In the genomic region with DNA sequence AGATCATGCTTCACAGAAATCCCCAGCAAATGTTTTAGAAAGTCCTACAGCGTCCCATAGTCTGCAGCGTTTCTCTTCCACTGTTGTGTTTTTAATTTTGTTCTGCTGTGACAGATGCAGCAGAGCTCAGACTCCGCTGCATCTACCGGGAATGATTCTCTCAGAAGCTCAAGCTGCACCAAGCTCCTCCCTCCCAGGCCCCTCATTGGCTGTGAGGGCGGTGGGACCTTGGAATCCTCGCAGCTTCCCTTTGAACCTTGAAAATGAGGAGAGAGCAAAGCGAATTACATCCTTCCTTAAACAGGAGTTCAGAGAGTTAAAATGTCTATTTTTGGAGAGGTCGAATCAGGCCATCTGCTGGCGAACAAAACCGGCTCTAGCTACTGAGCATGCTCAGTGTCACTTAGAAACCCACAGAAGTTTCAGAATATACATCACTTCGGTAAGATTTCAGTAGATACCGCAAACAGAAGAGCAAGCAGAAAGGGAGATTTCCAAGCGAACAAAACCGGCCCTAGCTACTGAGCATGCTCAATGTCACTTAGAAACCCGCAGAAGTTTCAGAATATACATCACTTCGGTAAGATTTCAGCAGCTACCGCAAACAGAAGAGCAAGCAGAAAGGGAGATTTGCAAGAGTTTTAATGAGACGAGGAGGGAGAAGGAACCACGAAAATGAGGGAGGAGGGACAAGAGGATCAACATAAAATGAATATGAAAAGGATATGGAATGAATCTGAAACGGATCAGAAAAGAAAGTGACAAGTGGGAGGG, we compare ENCODE assay signal across 8 cellular contexts. TPM values are rescaled to one million over a fixed set of nuclear protein-coding genes. Genes with fewer than 3 reads are reported as not detected.
DNase-seq lines count a peak whose midpoint lies in the region; ATAC-seq, FAIRE-seq and TF ChIP-seq lines count a peak whose summit lies in the region.

A gene (minus strand): TSS at position 144 of the 774 bp plus-strand sequence. CDS start 188 bp downstream, outside the sequence.

- H3K27me3 ChIP-seq in right cardiac atrium (ENCODE audit: control insufficient read depth, insufficient read depth) = no peaks in the 10 kb centered on the region
- H3K27me3 ChIP-seq in rectal smooth muscle tissue (ENCODE audit: control insufficient read depth, insufficient read depth, low read length) = no peaks in the 10 kb centered on the region
- H3K27me3 ChIP-seq in aorta (ENCODE audit: control insufficient read depth in 1 of 2, insufficient read depth in 2 of 2, low read length in 1 of 2) = no peaks in the 10 kb centered on the region

- no peak within 1 kb of the TSS for H3K4me3 Mint-ChIP-seq in T-cell

- CTCF ChIA-PET in T-cell (lab: Charles Lee) = interaction anchor here (0.6 to 3.1 kb wide), 18 partner anchors 9 to 417 kb away, joined by 3 to 27 read pairs (median 5); a partner anchor contains a TSS

- ATAC-seq in HG02588 (IDR thresholded peaks at IDR 0.05; ENCODE audit: unreplicated experiment) (peak; percentile 77), T-cell (replicated peaks in 1 of 4) (peak; percentile 81 to 86 (median 84)), right cardiac atrium (peak; percentile 96 to 97), aorta (ENCODE audit: low FRiP score) (peak; percentile 91)

- peaks cover 36 to 49% (median 44%) of the 10 kb centered on the region in 3 donors for H3K4me1 Mint-ChIP-seq in T-cell

- H3K4me1 ChIP-seq in right cardiac atrium (ENCODE audit: control insufficient read depth, insufficient read depth, low read length) = no peaks in the 10 kb centered on the region
- peaks cover 11% of the 10 kb centered on the region for H3K4me1 ChIP-seq in rectal smooth muscle tissue (ENCODE audit: control insufficient read depth, insufficient read depth, low read length)
- H3K4me1 ChIP-seq in aorta (ENCODE audit: control insufficient read depth in 1 of 2, insufficient read depth in 2 of 2, low read length in 2 of 2) = peaks cover 0 to 2% of the 10 kb centered on the region in 2 donors

- H3K36me3 ChIP-seq in rectal smooth muscle tissue (ENCODE audit: control insufficient read depth, insufficient read depth, low read length) (no peaks in the 10 kb centered on the region), aorta (ENCODE audit: control insufficient read depth in 1 of 2, insufficient read depth in 2 of 2, low read length in 1 of 2) (no peaks in the 10 kb centered on the region)

- H3K4me3 ChIP-seq in right cardiac atrium (ENCODE audit: low read length) (peak within 1 kb of the TSS; percentile 91), rectal smooth muscle tissue (ENCODE audit: low read length) (peak within 1 kb of the TSS; percentile 72), aorta (ENCODE audit: low read length in 2 of 2) (peak within 1 kb of the TSS; percentile 69 to 97)

- under 1% methylated on average over 20 of the region's 20 CpGs for WGBS in right cardiac atrium
- WGBS in aorta, 2 donors = 0 to 1% methylated on average over 20 of the region's 20 CpGs

- H3K9me3 ChIP-seq in right cardiac atrium (ENCODE audit: control insufficient read depth, low read length) = no peaks in the 10 kb centered on the region
- peaks cover 1% of the 10 kb centered on the region for H3K9me3 ChIP-seq in aorta (ENCODE audit: control insufficient read depth, low read length)

- H3K27me3 Mint-ChIP-seq in T-cell = no peaks in the 10 kb centered on the region

- H3K36me3 Mint-ChIP-seq in T-cell = no peaks in the 10 kb centered on the region

- no peak for DNase-seq in GM12892 (ENCODE audit: insufficient read length)
- peak; percentile 13 for DNase-seq in NCI-H1048 (lab: John Stamatoyannopoulos, UW)
- DNase-seq in T-cell = peak; percentile 46 to 82 (median 70)
- DNase-seq in right cardiac atrium = peak; percentile 65 to 85 (median 82)
- DNase-seq in aorta = peak; percentile 70 to 81

- peak; percentile 95 for FAIRE-seq in GM12892 (lab: Jason Lieb, UNC)

- H3K9ac ChIP-seq in rectal smooth muscle tissue (ENCODE audit: low read length) = peak within 1 kb of the TSS; percentile 24

- TF ChIP-seq POLR2A in GM12892 (IDR thresholded peaks at IDR 0.05; ENCODE audit: low read depth, low read length) = peak; percentile 45; the same call in 1 of the 2 replicates

- H3K27ac ChIP-seq in angular gyrus (ENCODE audit: low read depth, low read length) = peak within 1 kb of the TSS; percentile 65
- H3K27ac ChIP-seq in right cardiac atrium (ENCODE audit: low read length) = peak within 1 kb of the TSS; percentile 92
- H3K27ac ChIP-seq in rectal smooth muscle tissue (ENCODE audit: low read depth, low read length) = peak within 1 kb of the TSS; percentile 82
- peak within 1 kb of the TSS in 1 of 2 donors; percentile 60 for H3K27ac ChIP-seq in aorta (ENCODE audit: low read depth in 1 of 2, low read length in 2 of 2)

- POLR2A ChIA-PET in T-cell (lab: Charles Lee) = interaction anchor here (0.6 to 1.4 kb wide), 9 partner anchors 8 to 255 kb away, joined by 3 to 5 read pairs (median 3); no protein-coding TSS in a partner anchor

- intact Hi-C loops in right cardiac atrium (cut with DNase I) = no loop called here
- intact Hi-C loops in aorta (cut with DNase I) = no loop called here

- H3K9me3 Mint-ChIP-seq in T-cell = no peaks in the 10 kb centered on the region

- no peak within 1 kb of the TSS for H3K27ac Mint-ChIP-seq in T-cell

RNA-seq across cellular contexts. Expression of the gene that starts here (rescaled TPM):
- 4.3 TPM for polyA plus RNA-seq in GM12892 (2012; ENCODE audit: missing spikeins)
- total RNA-seq in T-cell (10 to 100 TPM; 10.9 to 16.8 (median 14.7) TPM), right cardiac atrium (10 to 100 TPM in 3 of 4 donors, 1 to 10 TPM in 1; 9.4 to 16.2 (median 14.6) TPM), aorta (under 1 TPM; 0.42 to 0.75 TPM)
- polyA plus RNA-seq in right cardiac atrium (4.3 TPM), aorta (under 1 TPM; 0.03 to 0.25 TPM)

Comparison
In these comparisons a context has a peak if more than half of its experiments do, and no peak if none do; other contexts are left out.
1. RNA of the gene that starts here (total RNA-seq): 9.4 to 16.2 TPM in right cardiac atrium and 10.9 to 16.8 TPM in T-cell; 0.42 to 0.75 TPM in aorta; every median in the first group is over 4 times any median in the second.
2. Peak in DNase-seq, ATAC-seq and H3K4me3 ChIP-seq in aorta; RNA of the gene not detected or under 1 TPM.
3. Peak in every context shown above with its lines, with median percentiles within 50 percentile points of each other: ATAC-seq and H3K4me3 ChIP-seq.